In the genomic region with DNA sequence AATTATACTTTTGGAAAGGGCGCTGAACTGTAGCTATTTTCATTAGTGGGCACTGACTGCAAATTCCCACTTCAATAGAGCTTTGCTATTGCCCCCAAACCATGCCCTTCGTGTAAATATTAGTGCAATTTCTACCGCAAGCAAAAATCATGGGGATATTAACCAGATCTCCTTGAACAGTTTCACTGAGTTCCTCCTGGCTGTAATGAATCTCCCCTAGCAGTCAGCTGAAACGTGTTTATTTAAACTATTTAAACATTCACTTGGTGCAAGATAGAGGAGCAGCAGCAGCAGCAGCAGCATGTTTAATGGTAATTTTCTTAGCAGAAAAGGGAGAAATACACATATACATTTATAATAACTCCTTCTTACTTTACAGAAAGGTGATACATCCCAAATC, we compare ENCODE assay signal across 25 cellular contexts. TPM values are rescaled to one million over a fixed set of nuclear protein-coding genes. Genes with fewer than 3 reads are reported as not detected.
DNase-seq lines count a peak whose midpoint lies in the region; ATAC-seq and TF ChIP-seq lines count a peak whose summit lies in the region.
"Had no signal": no experiment of that assay in that cellular context is flagged by ENCODE, and none has a peak within 500 bp of the region (broad histone marks: within the 10 kb centered on the region; RNA-seq: fewer than 3 reads in every experiment).

No MANE protein-coding gene starts in this region.

- WGBS in SK-N-SH (ENCODE audit: low lambda C conversion rate) = 73% methylated on average over 4 of the region's 4 CpGs

- no peak for TF ChIP-seq RAD21 in SK-N-SH (IDR thresholded peaks at IDR 0.05; ENCODE audit: low read length)

- TF ChIP-seq EP300 in SK-N-SH (IDR thresholded peaks at IDR 0.05; ENCODE audit: borderline replicate concordance in 1 of 2, low read depth in 1 of 2, low read length in 1 of 2) = no peak

- no peaks in the 10 kb centered on the region for H3K9me2 ChIP-seq in SK-N-SH

- POLR2A ChIA-PET in SK-N-SH (lab: Yijun Ruan, JAX) = no interaction called here

- H4K20me1 ChIP-seq in SK-N-SH (ENCODE audit: insufficient read depth) = no peaks in the 10 kb centered on the region

- no peak for TF ChIP-seq CTCF in SK-N-SH (IDR thresholded peaks at IDR 0.05)

- H3K27me3 ChIP-seq in SK-N-SH (ENCODE audit: insufficient read depth) = no peaks in the 10 kb centered on the region
- H3K27me3 ChIP-seq: brain microvascular endothelial cell had no signal

- H2AFZ ChIP-seq in SK-N-SH (ENCODE audit: low read depth) = 0 out of 2 replicates have a peak overlapping the region, but pooled peaks have one; percentile 24

- H3K4me1 ChIP-seq in SK-N-SH (ENCODE audit: control insufficient read depth in 1 of 2, insufficient read depth in 2 of 2, low read depth in 1 of 2, low read length in 1 of 2) = 0 out of 4 replicates have a peak, but pooled peaks cover 0 to 8% of the 10 kb centered on the region in 2 experiments
- H3K4me1 ChIP-seq: left ventricle myocardium inferior had no signal

- no peaks in the 10 kb centered on the region for H3K36me3 ChIP-seq in SK-N-SH (replicated peaks in 1 of 2; ENCODE audit: control insufficient read depth in 1 of 2, insufficient read depth in 2 of 2, low read length in 1 of 2)
- H3K36me3 ChIP-seq: brain microvascular endothelial cell, left ventricle myocardium inferior had no signal

- no peak overlapping the region for H3K4me3 ChIP-seq in SK-N-SH (ENCODE audit: low read depth in 2 of 2, low read length in 1 of 2)
- H3K4me3 ChIP-seq: left ventricle myocardium inferior had no signal

- H3K9ac ChIP-seq in SK-N-SH = no peak overlapping the region

- H3K27ac ChIP-seq in SK-N-SH (ENCODE audit: low read depth in 2 of 2, low read length in 1 of 2) = no peak overlapping the region
- H3K27ac ChIP-seq: brain microvascular endothelial cell, left ventricle myocardium inferior had no signal

- H3K4me2 ChIP-seq in SK-N-SH = no peak overlapping the region

- H3K79me2 ChIP-seq in SK-N-SH (ENCODE audit: insufficient read depth) = no peaks in the 10 kb centered on the region

- H3K9me3 ChIP-seq in SK-N-SH = no peaks in the 10 kb centered on the region
- H3K9me3 ChIP-seq: left ventricle myocardium inferior had no signal

- no peak for DNase-seq in SK-N-SH
- peak; percentile 33 for DNase-seq in amniotic epithelial cell (ENCODE audit: low read depth)
- peak; percentile 29 for DNase-seq in kidney glomerular epithelial cell (lab: John Stamatoyannopoulos, UW)
- no peak for DNase-seq in activated CD4-positive, alpha-beta T cell treated with anti-CD3 and anti-CD28 coated beads, Interleukin-2, amount 50 U/mL, for 4 hours
- DNase-seq in mesenteric fat pad (ENCODE audit: low spot score) = no peak
- DNase-seq in SKM-1 (lab: John Stamatoyannopoulos, UW; ENCODE audit: unreplicated experiment) = no peak
- DNase-seq: activated CD8-positive, alpha-beta T cell treated with anti-CD3 and anti-CD28 coated beads, Interleukin-2, amount 10 ng/mL, durations not matched to agents 7 days and 5 days; activated naive CD4-positive, alpha-beta T cell treated with anti-CD3 and anti-CD28 coated beads, Interleukin-2, amount 10 ng/mL, durations not matched to agents 7 days and 5 days; AML-193; amniotic stem cell; brain microvascular endothelial cell; glutamatergic neuron; H7; left ventricle myocardium inferior; midbrain; MV-4-11; naive thymus-derived CD4-positive, alpha-beta T cell; NCI-H1436; NCI-H2081; NCI-H526 treated with DMSO at 0.1 percent for 48 hours; occipital lobe; Right ventricle myocardium superior; stimulated activated naive CD4-positive, alpha-beta T cell had no signal

- CTCF ChIA-PET in SK-N-SH (lab: Yijun Ruan, JAX) = interaction anchor here (1.2 kb wide), 1 partner anchor 116 kb away, joined by 3 read pairs; no protein-coding TSS in a partner anchor

- ATAC-seq in SK-N-SH treated with all-trans-retinoic acid at 6 μM for 48 hours (no peak), GM18517 (IDR thresholded peaks at IDR 0.05; ENCODE audit: unreplicated experiment) (no peak)
- ATAC-seq: naive thymus-derived CD4-positive, alpha-beta T cell had no signal

- H3F3A ChIP-seq in SK-N-SH (replicated peaks; ENCODE audit: insufficient read depth) = no peaks in the 10 kb centered on the region

TF ChIP-seq in SK-N-SH, 30 proteins besides CTCF, POLR2A, EP300 and RAD21 (continues in another document):
- no peak for TF ChIP-seq POLR2AphosphoS5 (IDR thresholded peaks at IDR 0.05; ENCODE audit: low read depth, low read length)
- TF ChIP-seq MEF2A (IDR thresholded peaks at IDR 0.05; ENCODE audit: borderline replicate concordance, low read depth) = no peak
- TF ChIP-seq, protein P1, sequence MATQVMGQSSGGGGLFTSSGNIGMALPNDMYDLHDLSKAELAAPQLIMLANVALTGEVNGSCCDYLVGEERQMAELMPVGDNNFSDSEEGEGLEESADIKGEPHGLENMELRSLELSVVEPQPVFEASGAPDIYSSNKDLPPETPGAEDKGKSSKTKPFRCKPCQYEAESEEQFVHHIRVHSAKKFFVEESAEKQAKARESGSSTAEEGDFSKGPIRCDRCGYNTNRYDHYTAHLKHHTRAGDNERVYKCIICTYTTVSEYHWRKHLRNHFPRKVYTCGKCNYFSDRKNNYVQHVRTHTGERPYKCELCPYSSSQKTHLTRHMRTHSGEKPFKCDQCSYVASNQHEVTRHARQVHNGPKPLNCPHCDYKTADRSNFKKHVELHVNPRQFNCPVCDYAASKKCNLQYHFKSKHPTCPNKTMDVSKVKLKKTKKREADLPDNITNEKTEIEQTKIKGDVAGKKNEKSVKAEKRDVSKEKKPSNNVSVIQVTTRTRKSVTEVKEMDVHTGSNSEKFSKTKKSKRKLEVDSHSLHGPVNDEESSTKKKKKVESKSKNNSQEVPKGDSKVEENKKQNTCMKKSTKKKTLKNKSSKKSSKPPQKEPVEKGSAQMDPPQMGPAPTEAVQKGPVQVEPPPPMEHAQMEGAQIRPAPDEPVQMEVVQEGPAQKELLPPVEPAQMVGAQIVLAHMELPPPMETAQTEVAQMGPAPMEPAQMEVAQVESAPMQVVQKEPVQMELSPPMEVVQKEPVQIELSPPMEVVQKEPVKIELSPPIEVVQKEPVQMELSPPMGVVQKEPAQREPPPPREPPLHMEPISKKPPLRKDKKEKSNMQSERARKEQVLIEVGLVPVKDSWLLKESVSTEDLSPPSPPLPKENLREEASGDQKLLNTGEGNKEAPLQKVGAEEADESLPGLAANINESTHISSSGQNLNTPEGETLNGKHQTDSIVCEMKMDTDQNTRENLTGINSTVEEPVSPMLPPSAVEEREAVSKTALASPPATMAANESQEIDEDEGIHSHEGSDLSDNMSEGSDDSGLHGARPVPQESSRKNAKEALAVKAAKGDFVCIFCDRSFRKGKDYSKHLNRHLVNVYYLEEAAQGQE (IDR thresholded peaks at IDR 0.05; ENCODE audit: low read depth, low read length) = no peak
- TF ChIP-seq SIN3A (IDR thresholded peaks at IDR 0.05; ENCODE audit: borderline replicate concordance, low read depth, low read length) = no peak
- no peak for TF ChIP-seq TEAD4 (IDR thresholded peaks at IDR 0.05; ENCODE audit: borderline replicate concordance, insufficient read depth)
- TF ChIP-seq SMC3 (IDR thresholded peaks at IDR 0.05; ENCODE audit: low read depth, low read length) = no peak

TF ChIP-seq in SK-N-SH treated with all-trans-retinoic acid at 6 μM for 48 hours, 23 proteins besides CTCF, POLR2A, EP300 and RAD21 (continues in another document):
- TF ChIP-seq ZNF70 (CRISPR knock-in tag; IDR thresholded peaks at IDR 0.05) = no peak
- no peak for TF ChIP-seq ZNF8 (CRISPR knock-in tag; IDR thresholded peaks at IDR 0.05)
- TF ChIP-seq, protein P2, sequence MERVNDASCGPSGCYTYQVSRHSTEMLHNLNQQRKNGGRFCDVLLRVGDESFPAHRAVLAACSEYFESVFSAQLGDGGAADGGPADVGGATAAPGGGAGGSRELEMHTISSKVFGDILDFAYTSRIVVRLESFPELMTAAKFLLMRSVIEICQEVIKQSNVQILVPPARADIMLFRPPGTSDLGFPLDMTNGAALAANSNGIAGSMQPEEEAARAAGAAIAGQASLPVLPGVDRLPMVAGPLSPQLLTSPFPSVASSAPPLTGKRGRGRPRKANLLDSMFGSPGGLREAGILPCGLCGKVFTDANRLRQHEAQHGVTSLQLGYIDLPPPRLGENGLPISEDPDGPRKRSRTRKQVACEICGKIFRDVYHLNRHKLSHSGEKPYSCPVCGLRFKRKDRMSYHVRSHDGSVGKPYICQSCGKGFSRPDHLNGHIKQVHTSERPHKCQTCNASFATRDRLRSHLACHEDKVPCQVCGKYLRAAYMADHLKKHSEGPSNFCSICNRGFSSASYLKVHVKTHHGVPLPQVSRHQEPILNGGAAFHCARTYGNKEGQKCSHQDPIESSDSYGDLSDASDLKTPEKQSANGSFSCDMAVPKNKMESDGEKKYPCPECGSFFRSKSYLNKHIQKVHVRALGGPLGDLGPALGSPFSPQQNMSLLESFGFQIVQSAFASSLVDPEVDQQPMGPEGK (CRISPR knock-in tag; IDR thresholded peaks at IDR 0.05; ENCODE audit: borderline replicate concordance) = no peak
- TF ChIP-seq ESRRG (CRISPR knock-in tag; IDR thresholded peaks at IDR 0.05) = no peak
- no peak for TF ChIP-seq ZFP30 (CRISPR knock-in tag; IDR thresholded peaks at IDR 0.05)
- TF ChIP-seq POU6F1 (CRISPR knock-in tag; IDR thresholded peaks at IDR 0.05; ENCODE audit: borderline replicate concordance, low read depth) = no peak

RNA-seq across cellular contexts. Expression of gene ARRDC3, which starts 54.4 kb away (rescaled TPM):
- 24.6 and 26.0 TPM in 2 replicates for polyA plus RNA-seq in SK-N-SH (2012; rRNA removed)
- polyA plus RNA-seq in SK-N-SH (2012; cell fraction: cytosol; rRNA removed) = 17.4 and 18.4 TPM in 2 replicates
- polyA plus RNA-seq in SK-N-SH (2012; cell fraction: nucleus; rRNA removed) = 28.4 and 68.8 TPM in 2 replicates
- 59.9 TPM for total RNA-seq in mesenteric fat pad

Comparison
In these comparisons a context has a peak if more than half of its experiments do, and no peak if none do; other contexts are left out.
1. DNase-seq: peak in amniotic epithelial cell (single experiment) and kidney glomerular epithelial cell (single experiment); none in SK-N-SH (single experiment), activated CD4-positive, alpha-beta T cell treated with anti-CD3 and anti-CD28 coated beads, Interleukin-2, amount 50 U/mL, for 4 hours (0 of 2), mesenteric fat pad (single experiment) and SKM-1 (single experiment).